Comparison of ENCODE assay signal across 9 cellular contexts in genomic region chr6:110255356-110255755, GRCh38.
DNase-seq lines count a peak whose midpoint lies in the region; ATAC-seq, FAIRE-seq and TF ChIP-seq lines count a peak whose summit lies in the region.
"Had no signal": no experiment of that assay in that cellular context is flagged by ENCODE, and none has a peak within 500 bp of the region (broad histone marks: within the 10 kb centered on the region; RNA-seq: fewer than 3 reads in every experiment).

No MANE protein-coding gene starts in this region.

- TF ChIP-seq CTCF in astrocyte of the cerebellum (IDR thresholded peaks at IDR 0.05; ENCODE audit: low read depth, low read length, missing control alignments) (no peak), HepG2 (CRISPR knock-in tag; IDR thresholded peaks at IDR 0.05) (no peak), vagina (IDR thresholded peaks at IDR 0.05) (no peak)

- TF ChIP-seq POLR2A in HepG2 (IDR thresholded peaks at IDR 0.05; ENCODE audit: insufficient read depth in 1 of 2, low read depth in 2 of 2, low read length in 2 of 2) (no peak), vagina (IDR thresholded peaks at IDR 0.05) (no peak)

- no peaks in the 10 kb centered on the region for H3K79me2 ChIP-seq in HepG2 (ENCODE audit: insufficient read depth, low read length)

- CTCF ChIA-PET in HepG2 (lab: Yijun Ruan, JAX; ENCODE audit: low intra/inter-chr PET ratio, low total read pairs) = no interaction called here

- ATAC-seq in HepG2 = peak; percentile 77
- ATAC-seq in GM19328 (IDR thresholded peaks at IDR 0.05; ENCODE audit: unreplicated experiment) = no peak
- no peak for ATAC-seq in HG03457 (IDR thresholded peaks at IDR 0.05; ENCODE audit: unreplicated experiment)

- H4K20me1 ChIP-seq in HepG2 (ENCODE audit: insufficient read depth, low read length) = no peaks in the 10 kb centered on the region

- no peaks in the 10 kb centered on the region for H3K27me3 ChIP-seq in HepG2 (ENCODE audit: control insufficient read depth in 1 of 2, insufficient read depth in 2 of 2, low read length in 2 of 2)
- no peaks in the 10 kb centered on the region for H3K27me3 ChIP-seq in vagina

- 0% methylated on average over 2 of the region's 5 CpGs for WGBS in HepG2 (ENCODE audit: low lambda C conversion rate)

- no peak for TF ChIP-seq EP300 in HepG2 (IDR thresholded peaks at IDR 0.05; ENCODE audit: low read depth in 2 of 2, low read length in 2 of 2)
- no peak for TF ChIP-seq EP300 in HepG2 (CRISPR knock-in tag; IDR thresholded peaks at IDR 0.05; ENCODE audit: borderline replicate concordance)

- H2AFZ ChIP-seq in HepG2 (ENCODE audit: low read length) = no peak overlapping the region

- no peak overlapping the region for H3K9ac ChIP-seq in HepG2 (ENCODE audit: insufficient read depth, low read depth, low read length)

- H3K36me3 ChIP-seq in HepG2 (replicated peaks in 1 of 2; ENCODE audit: control insufficient read depth in 1 of 2, insufficient read depth in 2 of 2, low read length in 2 of 2) (no peaks in the 10 kb centered on the region), vagina (no peaks in the 10 kb centered on the region)

- H3K4me3 ChIP-seq in astrocyte of the cerebellum (ENCODE audit: low read depth, low read length) (no peak overlapping the region), HepG2 (replicated peaks in 1 of 3; ENCODE audit: insufficient read depth in 1 of 3, low read depth in 2 of 3, low read length in 3 of 3) (no peak overlapping the region), vagina (no peak overlapping the region)

- intact Hi-C loops in HepG2 (cut with micrococcal nuclease; ENCODE audit: unreplicated experiment) = no loop called here
- intact Hi-C loops in vagina (cut with DNase I) = no loop called here

- POLR2A ChIA-PET in HepG2 (lab: Yijun Ruan, JAX) = no interaction called here

- no peak overlapping the region for H3K27ac ChIP-seq in HepG2 (ENCODE audit: extremely low read length, insufficient read depth, low read length)
- no peak overlapping the region for H3K27ac ChIP-seq in vagina

- peak; percentile 22 for DNase-seq in GDM1 (lab: John Stamatoyannopoulos, UW)
- DNase-seq in LHCN-M2 (ENCODE audit: low read depth) = peak; percentile 20
- peak; percentile 4 for DNase-seq in astrocyte of the cerebellum (ENCODE audit: low read depth)
- DNase-seq in HepG2 (ENCODE audit: low spot score) = no peak
- no peak for DNase-seq in vagina (ENCODE audit: extremely low spot score in 2 of 2)
- no peak for DNase-seq in G401 (ENCODE audit: low spot score)
- DNase-seq: nucleus accumbens had no signal

- BruUV-seq in HepG2 (replicated peaks; lab: Mats Ljungman, UMichigan) = no TSS peak

- FAIRE-seq in HepG2 (lab: Jason Lieb, UNC) = no peak

- H3K4me1 ChIP-seq in HepG2 (ENCODE audit: insufficient read depth, low read length) (no peaks in the 10 kb centered on the region), vagina (no peaks in the 10 kb centered on the region)

- TF ChIP-seq RAD21 in HepG2 (CRISPR knock-in tag; IDR thresholded peaks at IDR 0.05) = no peak

- in situ Hi-C loops in astrocyte of the cerebellum (cut with HindIII; ENCODE audit: low sequenced_read_pairs) (no loop called here), HepG2 (cut with HindIII; ENCODE audit: extremely low pct_ligation_motif_present, low pct_unique_long_range_greater_than_20kb) (no loop called here), G401 (cut with HindIII; ENCODE audit: low sequenced_read_pairs) (no loop called here)

- H3K9me3 ChIP-seq in HepG2 (ENCODE audit: low read length) (no peaks in the 10 kb centered on the region), vagina (no peaks in the 10 kb centered on the region)

- H3K4me2 ChIP-seq in HepG2 (ENCODE audit: low read depth, low read length) = no peak overlapping the region

TF ChIP-seq in HepG2, 621 proteins besides CTCF, POLR2A, EP300 and RAD21 (continues in another document):
- peak; percentile 49; the same call in 1 of the 2 replicates for TF ChIP-seq ZNF331 (CRISPR knock-in tag; IDR thresholded peaks at IDR 0.05)
- peak; percentile 52; the same call in 1 of the 2 replicates for TF ChIP-seq ZNF232 (CRISPR knock-in tag; IDR thresholded peaks at IDR 0.05; ENCODE audit: borderline replicate concordance)
- TF ChIP-seq SNAPC4 (CRISPR knock-in tag; IDR thresholded peaks at IDR 0.05) = no peak

Comparison
In these comparisons a context has a peak if more than half of its experiments do, and no peak if none do; other contexts are left out.
1. DNase-seq: peak in GDM1 (single experiment), LHCN-M2 (single experiment) and astrocyte of the cerebellum (single experiment); none in HepG2 (single experiment), vagina (0 of 2) and G401 (single experiment).